In genomic region chr11:32864555-32864954, GRCh38 we compare ENCODE assay signal across 35 cellular contexts.
"Had no signal": no experiment of that assay in that cellular context is flagged by ENCODE, and none has a peak within 500 bp of the region (broad histone marks: within the 10 kb centered on the region; RNA-seq: fewer than 3 reads in every experiment).

No MANE protein-coding gene starts in this region.

- H3K27me3 ChIP-seq: MG63 had no signal

- H3K27ac ChIP-seq: KMS-11 had no signal

- DNase-seq: Karpas-422, Kasumi-1, KG1, MG63, MM.1S, MV-4-11, NCI-H1048, NCI-H1092, NCI-H1092 treated with DMSO at 0.1 percent for 48 hours, NCI-H1105, NCI-H1105 treated with DMSO at 0.1 percent for 48 hours, NCI-H1417, NCI-H1417 treated with DMSO at 0.1 percent for 48 hours, NCI-H1436, NCI-H1436 treated with DMSO at 0.1 percent for 48 hours, NCI-H146, NCI-H1694, NCI-H1694 treated with DMSO at 0.1 percent for 48 hours, NCI-H187, NCI-H187 treated with DMSO at 0.1 percent for 48 hours, NCI-H1930, NCI-H2029, NCI-H2029 treated with DMSO at 0.1 percent for 48 hours, NCI-H2081, NCI-H2081 treated with DMSO at 0.1 percent for 48 hours, NCI-H2107, NCI-H2171, NCI-H2171 treated with DMSO at 0.1 percent for 48 hours, NCI-H2227 treated with DMSO at 0.1 percent for 48 hours, NCI-H226, NCI-H345, NCI-H446, NCI-H446 treated with DMSO at 0.1 percent for 48 hours, NCI-H510A had no signal

- H3K36me3 ChIP-seq: MG63 had no signal

- H3K4me3 ChIP-seq: MG63 had no signal
